19 cellular contexts compared by ENCODE assay signal in genomic region chr5:33939863-33940262, GRCh38.
DNase-seq lines count a peak whose midpoint lies in the region; ATAC-seq and TF ChIP-seq lines count a peak whose summit lies in the region.
"Had no signal": no experiment of that assay in that cellular context is flagged by ENCODE, and none has a peak within 500 bp of the region (broad histone marks: within the 10 kb centered on the region; RNA-seq: fewer than 3 reads in every experiment).

No MANE protein-coding gene starts in this region.

- TF ChIP-seq CTCF in choroid plexus epithelial cell (conservative IDR thresholded peaks at IDR 0.05; ENCODE audit: low read depth, low read length), result no peak

- DNase-seq in NCI-H146 (lab: John Stamatoyannopoulos, UW), result peak; percentile 12
- no peak for DNase-seq in NCI-H146 treated with DMSO at 0.1 percent for 48 hours (lab: John Stamatoyannopoulos, UW; ENCODE audit: unreplicated experiment)
- peak; percentile 51 for DNase-seq in NCI-H345 treated with DMSO at 0.1 percent for 48 hours (lab: John Stamatoyannopoulos, UW; ENCODE audit: unreplicated experiment)
- DNase-seq in choroid plexus epithelial cell (ENCODE audit: low read depth), result peak; percentile 73
- DNase-seq in skeletal muscle cell (ENCODE audit: low read depth), result peak; percentile 40
- no peak for DNase-seq in RPMI8226
- DNase-seq: activated effector memory CD4-positive, alpha-beta T cell treated with Interleukin-2 at 50 U/mL for 16 hours; DMS53; hippocampal formation; KBM-7; left cardiac atrium; NCI-H1694; T-helper 17 cell; tibial artery had no signal

- no peak overlapping the region for H3K4me3 ChIP-seq in choroid plexus epithelial cell (ENCODE audit: low read depth, low read length)
- H3K4me3 ChIP-seq in skeletal muscle cell (ENCODE audit: low read depth, low read length), result no peak overlapping the region
- H3K4me3 ChIP-seq: ascending aorta, GM23338, tibial artery had no signal

- no peak for ATAC-seq in GM18519 (IDR thresholded peaks at IDR 0.05; ENCODE audit: low FRiP score, unreplicated experiment)
- no peak for ATAC-seq in GM18520 (IDR thresholded peaks at IDR 0.05; ENCODE audit: unreplicated experiment)
- ATAC-seq: activated CD4-positive, CD25-positive, alpha-beta regulatory T cell treated with anti-CD3 and anti-CD28 coated beads, Interleukin-2, amount 50 U/mL, for 24 hours; GM23338; left cardiac atrium; T-helper 17 cell had no signal

Comparison
In these comparisons a context has a peak if more than half of its experiments do, and no peak if none do; other contexts are left out.
1. DNase-seq: peak in NCI-H146 (single experiment), NCI-H345 treated with DMSO at 0.1 percent for 48 hours (single experiment), choroid plexus epithelial cell (single experiment) and skeletal muscle cell (single experiment); none in NCI-H146 treated with DMSO at 0.1 percent for 48 hours (single experiment) and RPMI8226 (single experiment).